Comparison of ENCODE assay signal across 8 cellular contexts in genomic region chr12:107884769-107885694, GRCh38.
A peak's percentile ranks its signal among the peaks of the same experiment; 100 is the strongest.
DNase-seq lines count a peak whose midpoint lies in the region; ATAC-seq and TF ChIP-seq lines count a peak whose summit lies in the region.

No MANE protein-coding gene starts in this region.

- no peak for TF ChIP-seq POLR2A in body of pancreas (IDR thresholded peaks at IDR 0.05)

- peak; percentile 66 to 83 for DNase-seq in cardiac muscle cell (ENCODE audit: low read depth in 1 of 2, low spot score in 1 of 2)
- DNase-seq in cardiac septum (ENCODE audit: low spot score), result no peak
- peak; percentile 52 for DNase-seq in RWPE1 (ENCODE audit: low spot score)
- peak; percentile 46 to 63 (median 56) for DNase-seq in body of pancreas
- DNase-seq in kidney tubule cell (ENCODE audit: low spot score), result peak; percentile 53
- DNase-seq in stimulated activated CD4-positive, alpha-beta T cell treated with anti-CD3 and anti-CD28 coated beads, TNF-alpha, amount 100 ng/mL, for 24 hours (ENCODE audit: low read depth in 3 of 3), result peak in 2 of 3 experiments; percentile 9 to 35

- H3K27me3 ChIP-seq in cardiac muscle cell, result peaks cover 9% of the 10 kb centered on the region
- no peaks in the 10 kb centered on the region for H3K27me3 ChIP-seq in body of pancreas

- H3K4me3 ChIP-seq in cardiac muscle cell (no peak overlapping the region), body of pancreas (no peak overlapping the region)

- ATAC-seq in body of pancreas, result no peak
- no peak for ATAC-seq in GM21529 (IDR thresholded peaks at IDR 0.05; ENCODE audit: unreplicated experiment)

- H3K27ac ChIP-seq in cardiac muscle cell (no peak overlapping the region), RWPE1 (no peak overlapping the region), body of pancreas (no peak overlapping the region)

- no peaks in the 10 kb centered on the region for H3K9me3 ChIP-seq in cardiac muscle cell (ENCODE audit: low read depth)
- H3K9me3 ChIP-seq in body of pancreas, result no peaks in the 10 kb centered on the region

- 9 to 11% methylated on average over 7 of the region's 7 CpGs for WGBS in body of pancreas, 2 donors

- CTCF ChIA-PET in RWPE1 (lab: Yijun Ruan, JAX), result interaction anchor here (0.6 to 1.4 kb wide), 18 partner anchors 11 to 717 kb away, joined by 3 to 7 read pairs (median 3); partner anchors contain the start of gene PWP1

- intact Hi-C loops in cardiac septum (cut with DNase I) (loop anchor here (2.0 to 5.0 kb wide), 2 partner anchors 120 to 208 kb away; no protein-coding TSS in a partner anchor), body of pancreas (cut with DNase I) (loop anchor here (5.0 kb wide), 1 partner anchor 208 kb away; no protein-coding TSS in a partner anchor)

- POLR2A ChIA-PET in RWPE1 (lab: Yijun Ruan, JAX; ENCODE audit: low non-redundant PET), result no interaction called here

- H3K36me3 ChIP-seq in cardiac muscle cell (no peaks in the 10 kb centered on the region), body of pancreas (replicated peaks in 1 of 2; ENCODE audit: insufficient read depth in 1 of 2, low read depth in 2 of 2) (no peaks in the 10 kb centered on the region)

- no peaks in the 10 kb centered on the region for H3K4me1 ChIP-seq in cardiac muscle cell (ENCODE audit: low read depth)
- no peaks in the 10 kb centered on the region for H3K4me1 ChIP-seq in body of pancreas

- TF ChIP-seq CTCF in cardiac muscle cell (IDR thresholded peaks at IDR 0.05; ENCODE audit: low read depth, low read length) (peak; percentile 80), LNCAP (IDR thresholded peaks at IDR 0.05) (peak; percentile 84), RWPE1 (conservative IDR thresholded peaks at IDR 0.05; ENCODE audit: low read depth) (peak; percentile 71), body of pancreas (IDR thresholded peaks at IDR 0.05) (peak; percentile 19 to 67 (median 58))
